In the genomic region with DNA sequence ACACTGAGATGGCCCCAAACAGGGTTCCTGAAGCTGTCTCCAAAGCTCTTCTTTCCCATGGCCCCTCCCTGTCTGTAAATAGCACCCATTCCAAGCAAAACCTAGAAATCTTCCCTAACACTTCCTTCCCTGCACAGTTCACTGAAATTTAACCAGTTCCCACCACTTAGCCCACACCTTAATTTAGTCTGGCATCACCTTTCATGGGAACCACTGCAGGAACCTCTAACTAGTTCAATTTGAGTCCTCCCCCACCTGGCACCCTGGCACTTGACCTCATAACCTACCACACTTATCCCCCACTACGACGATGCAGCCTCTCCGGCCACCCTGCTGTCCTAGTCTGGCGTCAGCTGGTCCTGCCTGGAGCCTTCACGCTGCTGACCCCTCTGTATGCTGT, we compare ENCODE assay signal across 25 cellular contexts.
A peak's percentile ranks its signal among the peaks of the same experiment; 100 is the strongest.
DNase-seq lines count a peak whose midpoint lies in the region; ATAC-seq, FAIRE-seq and TF ChIP-seq lines count a peak whose summit lies in the region.
"Had no signal": no experiment of that assay in that cellular context is flagged by ENCODE, and none has a peak within 500 bp of the region (broad histone marks: within the 10 kb centered on the region; RNA-seq: fewer than 3 reads in every experiment).

No MANE protein-coding gene starts in this region.

- H3K4me1 ChIP-seq in HepG2 (ENCODE audit: insufficient read depth, low read length) (peaks cover 3% of the 10 kb centered on the region), right lobe of liver (peaks cover 0 to 4% (median 0%) of the 10 kb centered on the region in 4 donors), H1 (replicated peaks in 1 of 4; ENCODE audit: control insufficient read depth in 3 of 4, insufficient read depth in 4 of 4, low read length in 3 of 4) (peaks cover 0 to 4% (median 0%) of the 10 kb centered on the region in 4 experiments; a peak in 1 of 7 replicates), neuronal stem cell (ENCODE audit: control insufficient read depth in 2 of 2, insufficient read depth in 1 of 2, low read depth in 1 of 2, low read length in 2 of 2) (no peaks in the 10 kb centered on the region), upper lobe of right lung (no peaks in the 10 kb centered on the region)
- H3K4me1 ChIP-seq: A549; BE2C; BLaER1 treated with 17β-estradiol and CSF1 and Interleukin-3, amounts not matched to agents 10 nM and 100 nM; HAP-1 had no signal

- H3K79me2 ChIP-seq in HepG2 (ENCODE audit: insufficient read depth, low read length) (no peaks in the 10 kb centered on the region), H1 (ENCODE audit: control insufficient read depth in 1 of 2, insufficient read depth in 2 of 2, low read length in 2 of 2) (no peaks in the 10 kb centered on the region)

- no TSS peak for BruUV-seq in HepG2 (replicated peaks; lab: Mats Ljungman, UMichigan)

- FAIRE-seq in HepG2 (lab: Jason Lieb, UNC) (no peak), H1 (lab: Jason Lieb, UNC) (no peak)
- FAIRE-seq: A549, GM12892, GM19239, H54 had no signal

- H3K79me1 ChIP-seq in H1 (ENCODE audit: low read depth, low read length) (no peaks in the 10 kb centered on the region), neuronal stem cell (ENCODE audit: low read depth, low read length) (no peaks in the 10 kb centered on the region)

- CTCF ChIA-PET in HepG2 (lab: Yijun Ruan, JAX; ENCODE audit: low intra/inter-chr PET ratio, low total read pairs) (no interaction called here), H1 (lab: Charles Lee; ENCODE audit: partially characterized antibody) (interaction anchor here (0.6 to 1.3 kb wide), 3 partner anchors 11 to 70 kb away, joined by 3 read pairs; no protein-coding TSS in a partner anchor)

- peaks cover 3% of the 10 kb centered on the region; the same call in 1 of the 2 replicates for H4K20me1 ChIP-seq in HepG2 (ENCODE audit: insufficient read depth, low read length)
- H4K20me1 ChIP-seq in H1 (replicated peaks in 1 of 2; ENCODE audit: control insufficient read depth in 1 of 2, insufficient read depth in 2 of 2, low read length in 2 of 2) = no peaks in the 10 kb centered on the region

- DNase-seq in HepG2 (ENCODE audit: low spot score) (no peak), right lobe of liver (no peak), H1 (ENCODE audit: low read depth in 1 of 2, low spot score in 2 of 2) (no peak), neuronal stem cell (ENCODE audit: low spot score) (no peak), upper lobe of right lung (no peak), KG1 (lab: John Stamatoyannopoulos, UW) (no peak), putamen (ENCODE audit: low spot score) (no peak)
- no peak for DNase-seq in NK-92 treated with Interleukin-12 subunit alpha and Interleukin-12 subunit beta, amount 100 ng/mL, for 24 hours (lab: John Stamatoyannopoulos, UW)
- DNase-seq: 8988T; ACHN; AML-193; BE2C; Calu3; CD4-positive, alpha-beta memory T cell; COR-L47; DMS53; DMS79 treated with DMSO at 0.1 percent for 48 hours; GF-D8; GM23248 had no signal

- TF ChIP-seq CTCF in HepG2 (CRISPR knock-in tag; IDR thresholded peaks at IDR 0.05) (no peak), right lobe of liver (IDR thresholded peaks at IDR 0.05) (no peak), H1 (IDR thresholded peaks at IDR 0.05; ENCODE audit: control extremely low read depth in 1 of 3, insufficient read depth in 1 of 3, low read depth in 1 of 3, low read length in 3 of 3) (no peak), upper lobe of right lung (IDR thresholded peaks at IDR 0.05) (no peak)

- H3K4ac ChIP-seq in H1 (replicated peaks; ENCODE audit: insufficient read length, low read depth, low read length) (no peak overlapping the region), neuronal stem cell (ENCODE audit: low read length) (no peak overlapping the region)

- WGBS in HepG2 (ENCODE audit: low lambda C conversion rate) = 94% methylated on average over 5 of the region's 5 CpGs
- WGBS in right lobe of liver (ENCODE audit: insufficient coverage, low coverage, low lambda C conversion rate, missing lambda C conversion rate) = 89% methylated on average over 5 of the region's 5 CpGs
- WGBS in H1 (ENCODE audit: extremely low coverage in 1 of 2, insufficient coverage in 1 of 2, insufficient read length in 1 of 2, insufficient replicate concordance in 2 of 2, low coverage in 1 of 2, low lambda C conversion rate in 2 of 2, missing lambda C conversion rate in 1 of 2), 2 experiments = 92% methylated on average over 5 of the region's 5 CpGs; no CpG with 5 or more reads in 1 of the 2 experiments
- no CpG with 5 or more reads among the region's 5 CpGs for WGBS in neuronal stem cell (ENCODE audit: extremely low coverage in 2 of 2, insufficient read length in 2 of 2, insufficient replicate concordance in 1 of 2), 2 donors

- H3K23me2 ChIP-seq in H1 (ENCODE audit: low read depth, low read length) = no peaks in the 10 kb centered on the region

- POLR2A ChIA-PET in HepG2 (lab: Yijun Ruan, JAX) (no interaction called here), H1 (lab: Charles Lee; ENCODE audit: partially characterized antibody) (no interaction called here)

- no peaks in the 10 kb centered on the region for H3K27me3 ChIP-seq in HepG2 (ENCODE audit: control insufficient read depth in 1 of 2, insufficient read depth in 2 of 2, low read length in 2 of 2)
- no peaks in the 10 kb centered on the region for H3K27me3 ChIP-seq in right lobe of liver
- no peaks in the 10 kb centered on the region for H3K27me3 ChIP-seq in H1 (replicated peaks in 1 of 4; ENCODE audit: control insufficient read depth in 3 of 4, extremely low read depth in 1 of 4, insufficient read depth in 3 of 4, low read length in 3 of 4)
- no peaks in the 10 kb centered on the region for H3K27me3 ChIP-seq in neuronal stem cell (ENCODE audit: control insufficient read depth in 3 of 3, insufficient read depth in 3 of 3, low read depth in 1 of 3, low read length in 3 of 3)
- no peaks in the 10 kb centered on the region for H3K27me3 ChIP-seq in upper lobe of right lung
- H3K27me3 ChIP-seq: BE2C; BLaER1 treated with 17β-estradiol and CSF1 and Interleukin-3, amounts not matched to agents 10 nM and 100 nM had no signal

- H3K9ac ChIP-seq in HepG2 (ENCODE audit: insufficient read depth, low read depth, low read length) (no peak overlapping the region), H1 (replicated peaks in 1 of 4; ENCODE audit: extremely low read depth in 1 of 4, low read depth in 3 of 4, low read length in 3 of 4) (no peak overlapping the region), neuronal stem cell (ENCODE audit: low read depth, low read length, poor library complexity) (no peak overlapping the region)
- H3K9ac ChIP-seq: BLaER1 treated with 17β-estradiol and CSF1 and Interleukin-3, amounts not matched to agents 10 nM and 100 nM; GM23248 had no signal

- H3K27ac ChIP-seq in HepG2 (ENCODE audit: extremely low read length, insufficient read depth, low read length) = no peak overlapping the region
- no peak overlapping the region for H3K27ac ChIP-seq in right lobe of liver
- H3K27ac ChIP-seq in H1 (ENCODE audit: low read depth, low read length) = no peak overlapping the region
- no peak overlapping the region for H3K27ac ChIP-seq in neuronal stem cell (replicated peaks; ENCODE audit: low read length)
- H3K27ac ChIP-seq in upper lobe of right lung = no peak overlapping the region
- H3K27ac ChIP-seq: A549; BLaER1 treated with 17β-estradiol and CSF1 and Interleukin-3, amounts not matched to agents 10 nM and 100 nM; GM23248 had no signal

- ATAC-seq in HepG2 (no peak), right lobe of liver (no peak), upper lobe of right lung (peak; percentile 26)
- ATAC-seq: A549 had no signal

- H3K4me3 ChIP-seq in HepG2 (replicated peaks in 1 of 3; ENCODE audit: insufficient read depth in 1 of 3, low read depth in 2 of 3, low read length in 3 of 3) = no peak overlapping the region
- H3K4me3 ChIP-seq in right lobe of liver = no peak overlapping the region
- H3K4me3 ChIP-seq in H1 (ENCODE audit: extremely low read depth in 1 of 4, insufficient read depth in 2 of 4, low read depth in 3 of 4, low read length in 4 of 4) = no peak overlapping the region
- H3K4me3 ChIP-seq in neuronal stem cell (ENCODE audit: low read length in 2 of 2) = no peak overlapping the region
- no peak overlapping the region for H3K4me3 ChIP-seq in upper lobe of right lung
- H3K4me3 ChIP-seq: A549; BLaER1 treated with 17β-estradiol and CSF1 and Interleukin-3, amounts not matched to agents 10 nM and 100 nM; GM23248; HAP-1 had no signal

- H3K18ac ChIP-seq in H1 (ENCODE audit: extremely low read depth, low read length) (no peak overlapping the region), neuronal stem cell (ENCODE audit: low read length) (peak overlapping the region; percentile 23)

- peak overlapping the region; percentile 17; the same call in 1 of the 2 replicates for H2BK12ac ChIP-seq in H1 (ENCODE audit: low read depth, low read length)
- H2BK12ac ChIP-seq in neuronal stem cell (ENCODE audit: low read length) = no peak overlapping the region

- no peak overlapping the region for H3K4me2 ChIP-seq in HepG2 (ENCODE audit: low read depth, low read length)
- no peak overlapping the region for H3K4me2 ChIP-seq in H1 (ENCODE audit: insufficient read depth in 1 of 2, low read depth in 2 of 2, low read length in 2 of 2)
- no peak overlapping the region for H3K4me2 ChIP-seq in neuronal stem cell (ENCODE audit: insufficient read depth, low read length, poor library complexity, severe bottlenecking)
- H3K4me2 ChIP-seq: A549; BLaER1 treated with 17β-estradiol and CSF1 and Interleukin-3, amounts not matched to agents 10 nM and 100 nM had no signal

- intact Hi-C loops in HepG2 (cut with micrococcal nuclease; ENCODE audit: unreplicated experiment) (no loop called here), right lobe of liver (cut with DNase I) (no loop called here), upper lobe of right lung (cut with DNase I) (no loop called here)

- H3K9me3 ChIP-seq in HepG2 (ENCODE audit: low read length) (no peaks in the 10 kb centered on the region), right lobe of liver (no peaks in the 10 kb centered on the region), H1 (ENCODE audit: insufficient read depth in 2 of 2, low read depth in 1 of 2, low read length in 1 of 2) (no peaks in the 10 kb centered on the region), neuronal stem cell (replicated peaks in 1 of 2; ENCODE audit: control insufficient read depth in 2 of 2, insufficient read depth in 1 of 2, low read depth in 1 of 2, low read length in 2 of 2) (no peaks in the 10 kb centered on the region), upper lobe of right lung (no peaks in the 10 kb centered on the region)
- H3K9me3 ChIP-seq: A549; BE2C; BLaER1 treated with 17β-estradiol and CSF1 and Interleukin-3, amounts not matched to agents 10 nM and 100 nM; HAP-1 had no signal

- no peak overlapping the region for H2BK20ac ChIP-seq in H1 (ENCODE audit: low read length)

- H4K91ac ChIP-seq in H1 (replicated peaks; ENCODE audit: insufficient read length, low read length) = no peak overlapping the region
- H4K91ac ChIP-seq in neuronal stem cell (ENCODE audit: low read depth, low read length, poor library complexity) = no peak overlapping the region

- in situ Hi-C loops in HepG2 (cut with HindIII; ENCODE audit: extremely low pct_ligation_motif_present, low pct_unique_long_range_greater_than_20kb) = no loop called here

- H2BK120ac ChIP-seq in H1 (replicated peaks; ENCODE audit: low read depth, low read length) (no peak overlapping the region), neuronal stem cell (ENCODE audit: low read depth, low read length) (no peak overlapping the region)

- H2AFZ ChIP-seq in HepG2 (ENCODE audit: low read length) (no peak overlapping the region), H1 (ENCODE audit: low read length) (no peak overlapping the region), neuronal stem cell (ENCODE audit: low read length) (no peak overlapping the region)
- H2AFZ ChIP-seq: GM23248 had no signal

- H2AK5ac ChIP-seq in H1 (ENCODE audit: low read depth, low read length) (no peak overlapping the region), neuronal stem cell (ENCODE audit: low read depth, low read length) (no peak overlapping the region)

- TF ChIP-seq RAD21 in HepG2 (CRISPR knock-in tag; IDR thresholded peaks at IDR 0.05) (no peak), H1 (IDR thresholded peaks at IDR 0.05 in 1 of 2, conservative IDR thresholded peaks at IDR 0.05 in 1 of 2; ENCODE audit: low read depth in 2 of 2, low read length in 2 of 2) (no peak)

- H3K56ac ChIP-seq in H1 (replicated peaks; ENCODE audit: insufficient read length, low read depth, low read length) = no peak overlapping the region

- H4K8ac ChIP-seq in H1 (ENCODE audit: extremely low read depth, insufficient read depth, low read length) (no peak overlapping the region), neuronal stem cell (ENCODE audit: low read depth, low read length) (no peak overlapping the region)

- TF ChIP-seq POLR2A in HepG2 (IDR thresholded peaks at IDR 0.05; ENCODE audit: insufficient read depth in 1 of 2, low read depth in 2 of 2, low read length in 2 of 2) = no peak
- TF ChIP-seq POLR2A in right lobe of liver (IDR thresholded peaks at IDR 0.05) = no peak
- no peak for TF ChIP-seq POLR2A in H1 (IDR thresholded peaks at IDR 0.05; ENCODE audit: control extremely low read depth in 1 of 2, low read depth in 2 of 2, low read length in 2 of 2)

- H4K5ac ChIP-seq in H1 (ENCODE audit: insufficient read length, low read depth, low read length) = no peak overlapping the region

- H2BK5ac ChIP-seq in H1 (ENCODE audit: low read depth, low read length) = no peak overlapping the region
- no peak overlapping the region for H2BK5ac ChIP-seq in neuronal stem cell (ENCODE audit: low read length)

- no peak overlapping the region for H3K23ac ChIP-seq in H1 (ENCODE audit: insufficient read length)
- H3K23ac ChIP-seq in neuronal stem cell (ENCODE audit: low read depth, low read length, poor library complexity) = no peak overlapping the region

- no peak overlapping the region for H2BK15ac ChIP-seq in H1 (ENCODE audit: low read length)
- no peak overlapping the region for H2BK15ac ChIP-seq in neuronal stem cell (ENCODE audit: low read length)

- no peak overlapping the region for H3K14ac ChIP-seq in H1 (ENCODE audit: insufficient read length)
- H3K14ac ChIP-seq in neuronal stem cell (ENCODE audit: low read length) = no peak overlapping the region

- TF ChIP-seq EP300 in HepG2 (IDR thresholded peaks at IDR 0.05; ENCODE audit: low read depth in 2 of 2, low read length in 2 of 2) = no peak
- no peak for TF ChIP-seq EP300 in HepG2 (CRISPR knock-in tag; IDR thresholded peaks at IDR 0.05; ENCODE audit: borderline replicate concordance)
- TF ChIP-seq EP300 in H1 (IDR thresholded peaks at IDR 0.05; ENCODE audit: borderline replicate concordance in 1 of 2, low read depth in 2 of 2, low read length in 2 of 2) = no peak

- H3K36me3 ChIP-seq in HepG2 (replicated peaks in 1 of 2; ENCODE audit: control insufficient read depth in 1 of 2, insufficient read depth in 2 of 2, low read length in 2 of 2) (peaks cover 0 to 16% of the 10 kb centered on the region in 2 experiments; a peak in 3 of 5 replicates), right lobe of liver (no peaks in the 10 kb centered on the region), H1 (ENCODE audit: control insufficient read depth in 2 of 4, insufficient read depth in 4 of 4, low read length in 3 of 4) (no peaks in the 10 kb centered on the region), neuronal stem cell (replicated peaks in 1 of 2; ENCODE audit: control insufficient read depth in 2 of 2, insufficient read depth in 2 of 2, low read length in 2 of 2) (no peaks in the 10 kb centered on the region), upper lobe of right lung (no peaks in the 10 kb centered on the region)
- H3K36me3 ChIP-seq: BE2C, HAP-1 had no signal
